In genomic region chr3:197752107-197752506, GRCh38 we compare ENCODE assay signal across 8 cellular contexts. TPM values are rescaled to one million over a fixed set of nuclear protein-coding genes. Genes with fewer than 3 reads are reported as not detected.
A peak's percentile ranks its signal among the peaks of the same experiment; 100 is the strongest.
DNase-seq lines count a peak whose midpoint lies in the region; ATAC-seq and TF ChIP-seq lines count a peak whose summit lies in the region.

No MANE protein-coding gene starts in this region.

- no peak for TF ChIP-seq POLR2A in spleen (IDR thresholded peaks at IDR 0.05)

- DNase-seq in SK-N-SH = no peak
- DNase-seq in PC-3 = no peak
- DNase-seq in effector memory CD8-positive, alpha-beta T cell = no peak
- no peak for DNase-seq in spleen
- DNase-seq in NCI-H524 treated with DMSO at 0.1 percent for 48 hours (lab: John Stamatoyannopoulos, UW) = no peak

- peaks cover 0 to 10% of the 10 kb centered on the region in 2 experiments; a peak in 3 of 4 replicates for H3K4me1 ChIP-seq in SK-N-SH (ENCODE audit: control insufficient read depth in 1 of 2, insufficient read depth in 2 of 2, low read depth in 1 of 2, low read length in 1 of 2)
- H3K4me1 ChIP-seq in PC-3 (ENCODE audit: insufficient read depth, low read length) = peaks cover 26% of the 10 kb centered on the region
- H3K4me1 ChIP-seq in spleen = peaks cover 20 to 83% (median 60%) of the 10 kb centered on the region in 6 donors

- CTCF ChIA-PET in SK-N-SH (lab: Yijun Ruan, JAX) = no interaction called here
- CTCF ChIA-PET in PC-3 (lab: Charles Lee) = no interaction called here

- BruUV-seq in PC-3 (replicated peaks; lab: Mats Ljungman, UMichigan) = no TSS peak

- peak overlapping the region; percentile 69 to 70 for H3K4me3 Mint-ChIP-seq in effector memory CD8-positive, alpha-beta T cell

- H3K9ac ChIP-seq in SK-N-SH = peak overlapping the region; percentile 82; the same call in 1 of the 2 replicates
- H3K9ac ChIP-seq in PC-3 (ENCODE audit: low read length) = no peak overlapping the region

- H3K27ac ChIP-seq in SK-N-SH (ENCODE audit: low read depth in 2 of 2, low read length in 1 of 2) = peak overlapping the region in 1 of 2 experiments; percentile 91; a peak in 1 of 4 replicates
- no peak overlapping the region for H3K27ac ChIP-seq in PC-3 (ENCODE audit: low read length)
- peak overlapping the region in 7 of 8 donors; percentile 1 to 98 (median 97) for H3K27ac ChIP-seq in spleen

- H3K9me3 ChIP-seq in SK-N-SH (no peaks in the 10 kb centered on the region), PC-3 (ENCODE audit: low read length) (no peaks in the 10 kb centered on the region), spleen (no peaks in the 10 kb centered on the region)

- H3K9me3 Mint-ChIP-seq in effector memory CD8-positive, alpha-beta T cell = no peaks in the 10 kb centered on the region

- peaks cover 63% of the 10 kb centered on the region for H3K79me2 ChIP-seq in SK-N-SH (ENCODE audit: insufficient read depth)
- peaks cover 70% of the 10 kb centered on the region for H3K79me2 ChIP-seq in PC-3 (ENCODE audit: low read length)

- H3K9me2 ChIP-seq in SK-N-SH (no peaks in the 10 kb centered on the region), PC-3 (replicated peaks; ENCODE audit: low read length) (no peaks in the 10 kb centered on the region)

- H3K4me1 Mint-ChIP-seq in effector memory CD8-positive, alpha-beta T cell (ENCODE audit: low read depth in 2 of 2) = peaks cover 40 to 57% of the 10 kb centered on the region in 2 donors

- WGBS in SK-N-SH (ENCODE audit: low lambda C conversion rate) = 89% methylated on average over 5 of the region's 5 CpGs
- WGBS in spleen, 5 donors = 81 to 91% (median 85%) methylated on average over 5 of the region's 5 CpGs

- ATAC-seq in SK-N-SH treated with all-trans-retinoic acid at 6 μM for 48 hours (no peak), PC-3 (no peak), HG03045 (IDR thresholded peaks at IDR 0.05; ENCODE audit: unreplicated experiment) (no peak), HG03571 (IDR thresholded peaks at IDR 0.05; ENCODE audit: unreplicated experiment) (no peak)
- no peak for ATAC-seq in effector memory CD8-positive, alpha-beta T cell (replicated peaks)

- H3K27ac Mint-ChIP-seq in effector memory CD8-positive, alpha-beta T cell = peak overlapping the region; percentile 71 to 95

- peaks cover 42% of the 10 kb centered on the region for H3F3A ChIP-seq in SK-N-SH (replicated peaks; ENCODE audit: insufficient read depth)
- H3F3A ChIP-seq in PC-3 (ENCODE audit: low read length, unreplicated experiment) = no peaks in the 10 kb centered on the region

- H2AFZ ChIP-seq in SK-N-SH (ENCODE audit: low read depth) = no peak overlapping the region
- no peak overlapping the region for H2AFZ ChIP-seq in PC-3 (ENCODE audit: low read length)

- H3K36me3 Mint-ChIP-seq in effector memory CD8-positive, alpha-beta T cell (ENCODE audit: insufficient read depth) = peaks cover 22% of the 10 kb centered on the region

- H3K4me2 ChIP-seq in SK-N-SH = peak overlapping the region; percentile 76
- H3K4me2 ChIP-seq in PC-3 (ENCODE audit: low read length) = peak overlapping the region; percentile 80

- TF ChIP-seq RAD21 in SK-N-SH (IDR thresholded peaks at IDR 0.05; ENCODE audit: low read length) = no peak

- POLR2A ChIA-PET in SK-N-SH (lab: Yijun Ruan, JAX) = no interaction called here
- POLR2A ChIA-PET in PC-3 (lab: Charles Lee; ENCODE audit: unreplicated experiment) = no interaction called here

- peak overlapping the region; percentile 75 to 77; a peak in 3 of 4 replicates for H3K4me3 ChIP-seq in SK-N-SH (ENCODE audit: low read depth in 2 of 2, low read length in 1 of 2)
- peak overlapping the region; percentile 74 for H3K4me3 ChIP-seq in PC-3 (ENCODE audit: low read length)
- H3K4me3 ChIP-seq in spleen = peak overlapping the region in 3 of 8 donors; percentile 77 to 88 (median 84)

- peaks cover 4 to 6% of the 10 kb centered on the region in 2 experiments for H3K36me3 ChIP-seq in SK-N-SH (replicated peaks in 1 of 2; ENCODE audit: control insufficient read depth in 1 of 2, insufficient read depth in 2 of 2, low read length in 1 of 2)
- H3K36me3 ChIP-seq in PC-3 (ENCODE audit: low read depth, low read length) = peaks cover 11% of the 10 kb centered on the region; the same call in 1 of the 2 replicates
- peaks cover 0 to 8% (median under 1%) of the 10 kb centered on the region in 6 donors for H3K36me3 ChIP-seq in spleen

- TF ChIP-seq CTCF in SK-N-SH (IDR thresholded peaks at IDR 0.05) (no peak), PC-3 (conservative IDR thresholded peaks at IDR 0.05; ENCODE audit: low read depth, low read length) (no peak), spleen (IDR thresholded peaks at IDR 0.05 in 8 of 11, conservative IDR thresholded peaks at IDR 0.05 in 3 of 11) (no peak)

- no peaks in the 10 kb centered on the region for H3K27me3 Mint-ChIP-seq in effector memory CD8-positive, alpha-beta T cell

- intact Hi-C loops in PC-3 (cut with micrococcal nuclease) = loop anchor here (5.0 kb wide), 1 partner anchor 40 kb away; the partner anchor contains the start of gene LRCH3
- intact Hi-C loops in spleen (cut with DNase I; ENCODE audit: low total_unique reads) = no loop called here

- H3K27me3 ChIP-seq in SK-N-SH (ENCODE audit: insufficient read depth) = no peaks in the 10 kb centered on the region
- no peaks in the 10 kb centered on the region for H3K27me3 ChIP-seq in PC-3 (ENCODE audit: low read length)
- no peaks in the 10 kb centered on the region for H3K27me3 ChIP-seq in spleen (replicated peaks in 1 of 7)

- TF ChIP-seq EP300 in SK-N-SH (IDR thresholded peaks at IDR 0.05; ENCODE audit: borderline replicate concordance in 1 of 2, low read depth in 1 of 2, low read length in 1 of 2) = no peak

- peaks cover 45% of the 10 kb centered on the region for H4K20me1 ChIP-seq in SK-N-SH (ENCODE audit: insufficient read depth)
- H4K20me1 ChIP-seq in PC-3 (ENCODE audit: low read length) = peaks cover 19% of the 10 kb centered on the region; the same call in 1 of the 2 replicates

TF ChIP-seq in SK-N-SH, 30 proteins besides CTCF, POLR2A, EP300 and RAD21:
- TF ChIP-seq FOXJ3 (CRISPR knock-in tag; IDR thresholded peaks at IDR 0.05) = no peak
- TF ChIP-seq ELF1 (IDR thresholded peaks at IDR 0.05) = no peak
- no peak for TF ChIP-seq EZH2phosphoT487 (IDR thresholded peaks at IDR 0.05; ENCODE audit: borderline replicate concordance, low read depth)
- TF ChIP-seq NFIC (IDR thresholded peaks at IDR 0.05; ENCODE audit: borderline replicate concordance) = no peak
- no peak for TF ChIP-seq SIN3A (IDR thresholded peaks at IDR 0.05; ENCODE audit: borderline replicate concordance, low read depth, low read length)
- no peak for TF ChIP-seq POLR2AphosphoS5 (IDR thresholded peaks at IDR 0.05; ENCODE audit: low read depth, low read length)
- TF ChIP-seq MEF2A (IDR thresholded peaks at IDR 0.05; ENCODE audit: borderline replicate concordance, low read depth) = no peak

TF ChIP-seq in SK-N-SH treated with all-trans-retinoic acid at 6 μM for 48 hours, 23 proteins besides CTCF, POLR2A, EP300 and RAD21:
- no peak for TF ChIP-seq TCF4 (CRISPR knock-in tag; IDR thresholded peaks at IDR 0.05; ENCODE audit: borderline replicate concordance)
- TF ChIP-seq ZNF70 (CRISPR knock-in tag; IDR thresholded peaks at IDR 0.05) = no peak
- no peak for TF ChIP-seq CREB5 (CRISPR knock-in tag; IDR thresholded peaks at IDR 0.05; ENCODE audit: low read depth)
- no peak for TF ChIP-seq TOX (CRISPR knock-in tag; IDR thresholded peaks at IDR 0.05; ENCODE audit: borderline replicate concordance)
- TF ChIP-seq POU6F1 (CRISPR knock-in tag; IDR thresholded peaks at IDR 0.05; ENCODE audit: borderline replicate concordance, low read depth) = no peak
TF ChIP-seq in SK-N-SH treated with all-trans-retinoic acid at 6 μM for 48 hours: peak in this region for 0.

RNA-seq across cellular contexts. Expression of gene FYTTD1, which starts 2.4 kb away (rescaled TPM):
- polyA plus RNA-seq in SK-N-SH (2012; rRNA removed) = 14.7 and 16.1 TPM in 2 replicates
- 18.5 and 18.8 TPM in 2 replicates for polyA plus RNA-seq in SK-N-SH (2012; cell fraction: cytosol; rRNA removed)
- polyA plus RNA-seq in SK-N-SH (2012; cell fraction: nucleus; rRNA removed) = 8.7 and 13.1 TPM in 2 replicates
- 54.6 and 85.4 TPM in 2 replicates for total RNA-seq in PC-3 (2014; rRNA removed)
- 10 to 100 TPM; 28.5 to 52.6 (median 42.7) TPM for total RNA-seq in spleen
- polyA plus RNA-seq in spleen = 10 to 100 TPM; 10.9 to 15.7 (median 12.0) TPM

RNA-seq across cellular contexts. Expression of gene RUBCN, which starts 15.4 kb away (rescaled TPM):
- polyA plus RNA-seq in SK-N-SH (2012; rRNA removed) = 14.1 and 14.9 TPM in 2 replicates
- polyA plus RNA-seq in SK-N-SH (2012; cell fraction: cytosol; rRNA removed) = 8.0 and 10.3 TPM in 2 replicates
- 24.1 and 28.9 TPM in 2 replicates for polyA plus RNA-seq in SK-N-SH (2012; cell fraction: nucleus; rRNA removed)
- total RNA-seq in PC-3 (2014; rRNA removed) = 24.5 and 32.9 TPM in 2 replicates
- 100 to 1,000 TPM in 1 of 7 donors, 10 to 100 TPM in 6; 54.7 to 129 (median 69.6) TPM for total RNA-seq in spleen
- polyA plus RNA-seq in spleen = 10 to 100 TPM in 2 of 3 donors, 1 to 10 TPM in 1; 7.5 to 19.5 (median 13.0) TPM

RNA-seq across cellular contexts. Expression of gene LRCH3, which starts 38.9 kb away (rescaled TPM):
- polyA plus RNA-seq in SK-N-SH (2012; rRNA removed) (22.6 and 29.7 TPM in 2 replicates), spleen (10 to 100 TPM in 1 of 3 donors, 1 to 10 TPM in 2; 7.7 to 13.1 (median 8.6) TPM)
- 18.1 and 24.0 TPM in 2 replicates for polyA plus RNA-seq in SK-N-SH (2012; cell fraction: cytosol; rRNA removed)
- polyA plus RNA-seq in SK-N-SH (2012; cell fraction: nucleus; rRNA removed) = 30.6 and 43.2 TPM in 2 replicates
- total RNA-seq in PC-3 (2014; rRNA removed) (43.1 and 146 TPM in 2 replicates), spleen (10 to 100 TPM; 56.1 to 86.2 (median 68.8) TPM)
